ENCODE assay signal across 1 cellular context in genomic region chr12:119661882-119662281, GRCh38.
TF ChIP-seq lines count a peak whose summit lies in the region.

No MANE protein-coding gene starts in this region.

TF ChIP-seq in K562, 482 proteins besides CTCF, POLR2A, EP300 and RAD21 (continued from another document):
- no peak for TF ChIP-seq ZBTB34 (CRISPR knock-in tag; IDR thresholded peaks at IDR 0.05)
- TF ChIP-seq NCOR1 (IDR thresholded peaks at IDR 0.05): peak; percentile 73
- TF ChIP-seq ARID2 (IDR thresholded peaks at IDR 0.05): no peak
- TF ChIP-seq MXD1 (CRISPR knock-in tag; IDR thresholded peaks at IDR 0.05; ENCODE audit: borderline replicate concordance, poor library complexity, severe bottlenecking): no peak
- no peak for TF ChIP-seq PATZ1 (CRISPR knock-in tag; IDR thresholded peaks at IDR 0.05; ENCODE audit: borderline replicate concordance)
- no peak for TF ChIP-seq ZNF277 (CRISPR knock-in tag; IDR thresholded peaks at IDR 0.05; ENCODE audit: borderline replicate concordance)
- peak; percentile 60; the same call in 1 of the 2 replicates for TF ChIP-seq HES1 (IDR thresholded peaks at IDR 0.05; ENCODE audit: low read depth)
- no peak for TF ChIP-seq SIRT6 (IDR thresholded peaks at IDR 0.05; ENCODE audit: low read depth, low read length)
- no peak for TF ChIP-seq ARHGAP35 (IDR thresholded peaks at IDR 0.05; ENCODE audit: partially characterized antibody)
- peak; percentile 45; the same call in 1 of the 2 replicates for TF ChIP-seq CC2D1A (IDR thresholded peaks at IDR 0.05)
- no peak for TF ChIP-seq ZKSCAN8 (CRISPR knock-in tag; IDR thresholded peaks at IDR 0.05)
- TF ChIP-seq SREBF2 (CRISPR knock-in tag; IDR thresholded peaks at IDR 0.05): no peak
